In the genomic region with DNA sequence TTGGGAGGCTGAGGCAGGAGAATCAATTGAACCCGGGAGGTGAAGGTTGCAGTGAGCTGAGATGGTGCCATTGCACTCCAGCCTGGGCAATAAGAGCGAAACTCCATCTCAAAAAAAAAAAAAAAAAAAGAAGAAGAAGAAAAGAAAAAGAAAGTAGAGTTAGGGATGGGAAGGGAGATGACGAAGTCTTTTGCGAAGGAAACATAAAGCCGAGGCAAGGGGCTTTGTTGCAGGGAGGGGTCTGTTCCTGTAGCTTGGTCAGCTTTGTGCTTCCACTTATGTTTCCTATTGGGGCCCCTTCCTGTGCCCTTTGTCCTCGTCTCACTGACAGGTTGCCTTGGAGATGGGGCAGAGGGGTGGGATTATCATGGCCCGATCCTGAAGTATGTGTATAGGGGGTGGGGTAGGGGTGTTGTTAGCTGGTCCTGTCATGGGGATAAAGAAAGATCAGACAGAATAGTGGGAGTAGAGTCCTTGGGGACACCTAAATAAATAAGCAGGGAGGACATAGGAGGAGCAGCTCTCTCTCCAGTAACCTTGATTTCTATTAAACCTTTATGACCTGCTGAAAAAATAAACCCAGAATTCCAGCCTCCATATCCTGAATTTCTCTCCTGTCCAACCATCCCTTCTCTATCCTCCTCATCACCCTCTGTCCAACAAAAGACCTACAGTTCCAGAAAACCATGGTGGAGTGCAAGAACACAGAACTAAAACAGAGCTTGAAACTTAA, we compare ENCODE assay signal across 8 cellular contexts. TPM values are rescaled to one million over a fixed set of nuclear protein-coding genes. Genes with fewer than 3 reads are reported as not detected.
DNase-seq lines count a peak whose midpoint lies in the region; ATAC-seq and TF ChIP-seq lines count a peak whose summit lies in the region.

No MANE protein-coding gene starts in this region.

- H3K4me1 ChIP-seq in tibial artery, result peaks cover 0 to 48% (median 28%) of the 10 kb centered on the region in 4 donors

- H3K27ac Mint-ChIP-seq in activated T-helper 1 cell treated with anti-CD3 and anti-CD28 coated beads, Interleukin-12 subunit alpha, Interleukin-12 subunit beta, Interleukin-2, Interleukin-4 antibody, amounts not matched to agents 30 ng/mL and 10 ng/mL and 1 ng/mL, durations not matched to agents 14 hours and 24 hours and 36 hours, result peak overlapping the region; percentile 99

- peak overlapping the region; percentile 98 for H3K4me3 Mint-ChIP-seq in activated T-helper 1 cell treated with anti-CD3 and anti-CD28 coated beads, Interleukin-12 subunit alpha, Interleukin-12 subunit beta, Interleukin-2, Interleukin-4 antibody, amounts not matched to agents 30 ng/mL and 10 ng/mL and 1 ng/mL, durations not matched to agents 14 hours and 24 hours and 36 hours

- peak overlapping the region; percentile 86 to 96 for H3K27ac ChIP-seq in tibial artery

- no peak for TF ChIP-seq CTCF in tibial artery (IDR thresholded peaks at IDR 0.05)

- H3K27me3 ChIP-seq in tibial artery, result no peaks in the 10 kb centered on the region

- peaks cover 3% of the 10 kb centered on the region for H3K27me3 Mint-ChIP-seq in activated T-helper 1 cell treated with anti-CD3 and anti-CD28 coated beads, Interleukin-12 subunit alpha, Interleukin-12 subunit beta, Interleukin-2, Interleukin-4 antibody, amounts not matched to agents 30 ng/mL and 10 ng/mL and 1 ng/mL, durations not matched to agents 14 hours and 24 hours and 36 hours (ENCODE audit: insufficient read depth)

- peaks cover 66% of the 10 kb centered on the region for H3K4me1 Mint-ChIP-seq in activated T-helper 1 cell treated with anti-CD3 and anti-CD28 coated beads, Interleukin-12 subunit alpha, Interleukin-12 subunit beta, Interleukin-2, Interleukin-4 antibody, amounts not matched to agents 30 ng/mL and 10 ng/mL and 1 ng/mL, durations not matched to agents 14 hours and 24 hours and 36 hours (ENCODE audit: low read depth)

- intact Hi-C loops in activated T-helper 1 cell treated with anti-CD3 and anti-CD28 coated beads, Interleukin-12 subunit alpha, Interleukin-12 subunit beta, Interleukin-2, Interleukin-4 antibody, amounts not matched to agents 30 ng/mL and 10 ng/mL and 1 ng/mL, durations not matched to agents 14 hours and 24 hours and 36 hours (cut with micrococcal nuclease), result loop anchor here (1.0 to 5.0 kb wide), 6 partner anchors 8 to 191 kb away; partner anchors contain the start of genes ATP6V1G2, DDAH2, HSPA1B and LTA
- intact Hi-C loops in left colon (cut with DNase I, micrococcal nuclease) (loop anchor here in 1 of 2 donors (5.0 kb wide), 1 partner anchor 95 kb away; no protein-coding TSS in a partner anchor), tibial artery (cut with DNase I; ENCODE audit: low total_unique reads) (loop anchor here (5.0 kb wide), 1 partner anchor 35 kb away; the partner anchor contains the start of gene ABHD16A)

- DNase-seq in DMS79 (lab: John Stamatoyannopoulos, UW) (peak; percentile 30), MV-4-11 (lab: John Stamatoyannopoulos, UW) (peak; percentile 81), left colon (peak; percentile 58 to 71), tibial artery (no peak), nucleus accumbens (lab: John Stamatoyannopoulos, UW) (no peak), COR-L47 (lab: John Stamatoyannopoulos, UW) (no peak)
- no peak for DNase-seq in activated T-helper 1 cell treated with anti-CD3 and anti-CD28 coated beads, Interleukin-12 subunit alpha, Interleukin-12 subunit beta, Interleukin-2, Interleukin-4 antibody, amounts not matched to agents 30 ng/mL and 10 ng/mL and 1 ng/mL, durations not matched to agents 14 hours and 24 hours and 36 hours (ENCODE audit: low spot score)

- peaks cover 18 to 19% (median 18%) of the 10 kb centered on the region in 3 donors for H3K36me3 ChIP-seq in tibial artery

- peak; percentile 5 for ATAC-seq in left colon
- no peak for ATAC-seq in HG02759 (IDR thresholded peaks at IDR 0.05; ENCODE audit: unreplicated experiment)

- no peaks in the 10 kb centered on the region for H3K9me3 Mint-ChIP-seq in activated T-helper 1 cell treated with anti-CD3 and anti-CD28 coated beads, Interleukin-12 subunit alpha, Interleukin-12 subunit beta, Interleukin-2, Interleukin-4 antibody, amounts not matched to agents 30 ng/mL and 10 ng/mL and 1 ng/mL, durations not matched to agents 14 hours and 24 hours and 36 hours

- peaks cover 36% of the 10 kb centered on the region for H3K36me3 Mint-ChIP-seq in activated T-helper 1 cell treated with anti-CD3 and anti-CD28 coated beads, Interleukin-12 subunit alpha, Interleukin-12 subunit beta, Interleukin-2, Interleukin-4 antibody, amounts not matched to agents 30 ng/mL and 10 ng/mL and 1 ng/mL, durations not matched to agents 14 hours and 24 hours and 36 hours (ENCODE audit: low read depth)

- H3K4me3 ChIP-seq in tibial artery, result no peak overlapping the region

- H3K9me3 ChIP-seq in tibial artery, result no peaks in the 10 kb centered on the region

RNA-seq across cellular contexts. Expression of gene CLIC1, which starts 1.2 kb away (rescaled TPM):
- 398 and 399 TPM in 2 replicates for total RNA-seq in activated T-helper 1 cell treated with anti-CD3 and anti-CD28 coated beads, Interleukin-12 subunit alpha, Interleukin-12 subunit beta, Interleukin-2, Interleukin-4 antibody, amounts not matched to agents 30 ng/mL and 10 ng/mL and 1 ng/mL, durations not matched to agents 14 hours and 24 hours and 36 hours
- 100 to 1,000 TPM; 502 to 513 TPM for total RNA-seq in left colon

RNA-seq across cellular contexts. Expression of gene MSH5, which starts 2.3 kb away (rescaled TPM):
- total RNA-seq in activated T-helper 1 cell treated with anti-CD3 and anti-CD28 coated beads, Interleukin-12 subunit alpha, Interleukin-12 subunit beta, Interleukin-2, Interleukin-4 antibody, amounts not matched to agents 30 ng/mL and 10 ng/mL and 1 ng/mL, durations not matched to agents 14 hours and 24 hours and 36 hours, result 80.5 and 83.4 TPM in 2 replicates
- 10 to 100 TPM; 18.7 to 26.9 TPM for total RNA-seq in left colon

RNA-seq across cellular contexts. Expression of gene DDAH2, which starts 8.4 kb away (rescaled TPM):
- total RNA-seq in activated T-helper 1 cell treated with anti-CD3 and anti-CD28 coated beads, Interleukin-12 subunit alpha, Interleukin-12 subunit beta, Interleukin-2, Interleukin-4 antibody, amounts not matched to agents 30 ng/mL and 10 ng/mL and 1 ng/mL, durations not matched to agents 14 hours and 24 hours and 36 hours, result 4.9 and 5.7 TPM in 2 replicates
- total RNA-seq in left colon, result 100 to 1,000 TPM in 1 of 2 donors, 10 to 100 TPM in 1; 84.2 to 139 TPM

RNA-seq across cellular contexts. Expression of gene MPIG6B, which starts 14.3 kb away (rescaled TPM):
- total RNA-seq in activated T-helper 1 cell treated with anti-CD3 and anti-CD28 coated beads, Interleukin-12 subunit alpha, Interleukin-12 subunit beta, Interleukin-2, Interleukin-4 antibody, amounts not matched to agents 30 ng/mL and 10 ng/mL and 1 ng/mL, durations not matched to agents 14 hours and 24 hours and 36 hours, result not detected in 2 replicates
- under 1 TPM in 1 of 2 donors, not detected in 1; 0.20 TPM for total RNA-seq in left colon

RNA-seq across cellular contexts. Expression of gene LY6G6C, which starts 15.9 kb away (rescaled TPM):
- not detected in 2 replicates for total RNA-seq in activated T-helper 1 cell treated with anti-CD3 and anti-CD28 coated beads, Interleukin-12 subunit alpha, Interleukin-12 subunit beta, Interleukin-2, Interleukin-4 antibody, amounts not matched to agents 30 ng/mL and 10 ng/mL and 1 ng/mL, durations not matched to agents 14 hours and 24 hours and 36 hours
- total RNA-seq in left colon, result not detected

Comparison
In these comparisons a context has a peak if more than half of its experiments do, and no peak if none do; other contexts are left out.
1. DNase-seq: peak in DMS79 (single experiment), MV-4-11 (single experiment) and left colon (2 of 2); none in activated T-helper 1 cell treated with anti-CD3 and anti-CD28 coated beads, Interleukin-12 subunit alpha, Interleukin-12 subunit beta, Interleukin-2, Interleukin-4 antibody, amounts not matched to agents 30 ng/mL and 10 ng/mL and 1 ng/mL, durations not matched to agents 14 hours and 24 hours and 36 hours (single experiment), tibial artery (0 of 2), nucleus accumbens (0 of 56) and COR-L47 (single experiment).
2. RNA of gene DDAH2, which starts 8.4 kb away (total RNA-seq): 84.2 to 139 TPM in left colon; 4.9 to 5.7 TPM in activated T-helper 1 cell treated with anti-CD3 and anti-CD28 coated beads, Interleukin-12 subunit alpha, Interleukin-12 subunit beta, Interleukin-2, Interleukin-4 antibody, amounts not matched to agents 30 ng/mL and 10 ng/mL and 1 ng/mL, durations not matched to agents 14 hours and 24 hours and 36 hours; every median in the first group is over 10 times any median in the second.